ENCODE assay signal across 18 cellular contexts in the genomic region with DNA sequence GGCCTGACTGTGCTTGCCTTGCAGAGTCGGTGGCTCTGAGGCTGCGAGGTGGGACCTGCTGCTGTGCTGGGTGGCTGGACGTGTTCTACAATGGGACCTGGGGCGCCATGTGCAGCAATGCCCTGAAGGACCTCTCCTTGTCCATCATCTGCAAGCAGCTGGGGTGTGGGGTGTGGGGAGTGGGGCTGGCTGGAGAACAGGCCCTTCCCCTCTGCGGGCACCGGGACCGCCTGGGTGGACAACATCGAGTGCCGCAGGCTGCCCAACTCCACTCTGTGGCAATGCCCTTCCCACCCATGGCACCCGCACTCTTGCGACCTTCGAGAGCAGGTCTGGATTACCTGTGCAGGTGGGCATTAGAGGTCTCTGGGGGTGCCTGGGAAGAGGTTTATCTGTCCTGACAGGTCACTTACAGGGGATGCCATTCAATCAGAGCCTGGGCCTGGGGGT. TPM values are rescaled to one million over a fixed set of nuclear protein-coding genes. Genes with fewer than 3 reads are reported as not detected.
DNase-seq lines count a peak whose midpoint lies in the region; ATAC-seq and TF ChIP-seq lines count a peak whose summit lies in the region.
"Had no signal": no experiment of that assay in that cellular context is flagged by ENCODE, and none has a peak within 500 bp of the region (broad histone marks: within the 10 kb centered on the region; RNA-seq: fewer than 3 reads in every experiment).

No MANE protein-coding gene starts in this region.

- TF ChIP-seq CTCF in heart right ventricle (IDR thresholded peaks at IDR 0.05), result no peak
- no peak for TF ChIP-seq CTCF in RWPE2 (IDR thresholded peaks at IDR 0.05; ENCODE audit: poor library complexity, severe bottlenecking)

- H3K4me1 ChIP-seq in heart right ventricle (no peaks in the 10 kb centered on the region), RWPE2 (ENCODE audit: insufficient read depth, poor library complexity, severe bottlenecking) (no peaks in the 10 kb centered on the region)

- H3K27me3 ChIP-seq in heart right ventricle (peaks cover 0 to 17% (median 0%) of the 10 kb centered on the region in 7 donors), RWPE2 (ENCODE audit: insufficient read depth, poor library complexity, severe bottlenecking) (no peaks in the 10 kb centered on the region)

- ATAC-seq in heart right ventricle, result no peak
- ATAC-seq in RWPE2 (ENCODE audit: low read depth), result no peak
- ATAC-seq in HG03135 (IDR thresholded peaks at IDR 0.05; ENCODE audit: unreplicated experiment), result no peak
- ATAC-seq in HG02973 (IDR thresholded peaks at IDR 0.05; ENCODE audit: unreplicated experiment), result no peak
- ATAC-seq: PC-3 had no signal

- H3K36me3 ChIP-seq in heart right ventricle (no peaks in the 10 kb centered on the region), RWPE2 (ENCODE audit: low read depth) (no peaks in the 10 kb centered on the region)

- H3K4me3 ChIP-seq in heart right ventricle (no peak overlapping the region), RWPE2 (ENCODE audit: severe bottlenecking) (no peak overlapping the region)

- no peak overlapping the region for H3K27ac ChIP-seq in heart right ventricle
- no peak overlapping the region for H3K27ac ChIP-seq in RWPE2 (ENCODE audit: poor library complexity, severe bottlenecking)

- WGBS in heart right ventricle, 2 donors, result 89 to 95% methylated on average over 12 of the region's 12 CpGs

- peak; percentile 74 for DNase-seq in cardiac septum (ENCODE audit: low spot score)
- DNase-seq in heart right ventricle, result no peak
- DNase-seq in RWPE2 (ENCODE audit: low spot score), result peak; percentile 51
- DNase-seq in mesenteric fat pad (ENCODE audit: low spot score), result peak; percentile 65
- no peak for DNase-seq in EL
- DNase-seq: ACHN, COR-L47, NCI-H1048, NCI-H146, NCI-H2081, NCI-H510A, NCI-H774, PC-3 had no signal

- intact Hi-C loops in cardiac septum (cut with DNase I) (no loop called here), heart right ventricle (cut with DNase I) (no loop called here)

- H3K9me3 ChIP-seq in heart right ventricle, result peaks cover 0 to 2% (median 0%) of the 10 kb centered on the region in 11 donors
- H3K9me3 ChIP-seq in RWPE2 (ENCODE audit: severe bottlenecking), result no peaks in the 10 kb centered on the region

RNA-seq across cellular contexts. Expression of a gene that starts 10.9 kb away (rescaled TPM):
- total RNA-seq in cardiac septum, result 1.0 TPM
- 1 to 10 TPM in 1 of 10 donors, under 1 TPM in 9; 0.15 to 1.5 (median 0.58) TPM for total RNA-seq in heart right ventricle
- under 1 TPM; 0.17 to 0.66 TPM for polyA plus RNA-seq in heart right ventricle
- 3.3 TPM for total RNA-seq in mesenteric fat pad

RNA-seq across cellular contexts. Expression of a gene that starts 40.2 kb away (rescaled TPM):
- total RNA-seq in cardiac septum (not detected), heart right ventricle (under 1 TPM in 1 of 10 donors, not detected in 9; 0.09 TPM), mesenteric fat pad (not detected)
- polyA plus RNA-seq in heart right ventricle, result under 1 TPM; 0.07 to 0.22 TPM
- total RNA-seq: H7, HT-29, MCF 10A, PC-3 had no signal

Comparison
In these comparisons a context has a peak if more than half of its experiments do, and no peak if none do; other contexts are left out.
1. DNase-seq: peak in cardiac septum (single experiment), RWPE2 (single experiment) and mesenteric fat pad (single experiment); none in heart right ventricle (0 of 2) and EL (single experiment).